17 cellular contexts compared by ENCODE assay signal in genomic region chr13:32804673-32805260, GRCh38.
DNase-seq lines count a peak whose midpoint lies in the region; ATAC-seq and TF ChIP-seq lines count a peak whose summit lies in the region.
"Had no signal": no experiment of that assay in that cellular context is flagged by ENCODE, and none has a peak within 500 bp of the region (broad histone marks: within the 10 kb centered on the region; RNA-seq: fewer than 3 reads in every experiment).

No MANE protein-coding gene starts in this region.

- CTCF ChIA-PET in IMR-90 (lab: Yijun Ruan, JAX), result interaction anchor here (0.6 to 1.2 kb wide), 2 partner anchors 219 to 351 kb away, joined by 3 to 4 read pairs; partner anchors contain the start of gene PDS5B
- CTCF ChIA-PET in WTC11 (lab: Charles Lee), result no interaction called here

- H3K4me3 Mint-ChIP-seq in WTC11, result no peak overlapping the region
- H3K4me3 Mint-ChIP-seq: T-cell had no signal

- no peaks in the 10 kb centered on the region for H3K9me1 ChIP-seq in IMR-90 (ENCODE audit: insufficient read depth, low read length)

- ATAC-seq in IMR-90 (ENCODE audit: low read depth) (peak; percentile 98), WTC11 (peak; percentile 57; the same call in 1 of the 2 replicates), gastroesophageal sphincter (no peak)
- ATAC-seq: Panc1; stimulated activated naive CD8-positive, alpha-beta T cell treated with anti-CD3 and anti-CD28 coated beads, Interleukin-15, Interleukin-2, amounts not matched to agents 100 U/mL and 50 U/mL, for 24 hours; T-cell had no signal

- 0 out of 2 replicates have a peak overlapping the region, but pooled peaks have one; percentile 12 for H3K4me2 ChIP-seq in IMR-90 (ENCODE audit: low read depth, low read length)

- H3K9me3 ChIP-seq in IMR-90 (ENCODE audit: control insufficient read depth, insufficient read depth, low read length), result peaks cover 7% of the 10 kb centered on the region
- H3K9me3 ChIP-seq in uterus, result no peaks in the 10 kb centered on the region
- peaks cover 0 to 11% (median 0%) of the 10 kb centered on the region in 3 donors for H3K9me3 ChIP-seq in gastroesophageal sphincter
- H3K9me3 ChIP-seq: upper lobe of left lung had no signal

- 0 out of 2 replicates have a peak overlapping the region, but pooled peaks have one; percentile 41 for H2BK120ac ChIP-seq in IMR-90 (ENCODE audit: low read depth, low read length)

- TF ChIP-seq EP300 in gastroesophageal sphincter (IDR thresholded peaks at IDR 0.05), result no peak

- H3K9ac ChIP-seq in IMR-90 (ENCODE audit: low read depth, low read length), result no peak overlapping the region

- no peak overlapping the region for H4K91ac ChIP-seq in IMR-90 (ENCODE audit: insufficient read depth, low read depth, low read length)

- H3K9me3 Mint-ChIP-seq in WTC11, result peaks cover 25% of the 10 kb centered on the region
- H3K9me3 Mint-ChIP-seq: T-cell had no signal

- peak overlapping the region; percentile 74 for H2AFZ ChIP-seq in IMR-90 (replicated peaks; ENCODE audit: low read length, poor library complexity)

- no peak for TF ChIP-seq POLR2A in IMR-90 (IDR thresholded peaks at IDR 0.05; ENCODE audit: low read depth, low read length)
- no peak for TF ChIP-seq POLR2A in uterus (IDR thresholded peaks at IDR 0.05)
- TF ChIP-seq POLR2A in gastroesophageal sphincter (IDR thresholded peaks at IDR 0.05), result no peak

- H2BK15ac ChIP-seq in IMR-90 (ENCODE audit: low read depth, low read length), result 0 out of 3 replicates have a peak overlapping the region, but pooled peaks have one; percentile 74

- no peaks in the 10 kb centered on the region for H3K27me3 Mint-ChIP-seq in WTC11 (ENCODE audit: low read depth)
- H3K27me3 Mint-ChIP-seq: progenitor cell of endocrine pancreas had no signal

- H3K18ac ChIP-seq in IMR-90 (ENCODE audit: low read depth, low read length), result no peak overlapping the region

- BruUV-seq in IMR-90 (replicated peaks; lab: Mats Ljungman, UMichigan), result no TSS peak

- peak overlapping the region; percentile 65; the same call in 1 of the 2 replicates for H3K23ac ChIP-seq in IMR-90 (ENCODE audit: low read depth, low read length)

- H3K27ac Mint-ChIP-seq in WTC11, result no peak overlapping the region
- H3K27ac Mint-ChIP-seq: progenitor cell of endocrine pancreas, T-cell had no signal

- H3K36me3 ChIP-seq in IMR-90 (ENCODE audit: control insufficient read depth, insufficient read depth, low read length), result no peaks in the 10 kb centered on the region
- no peaks in the 10 kb centered on the region for H3K36me3 ChIP-seq in uterus
- no peaks in the 10 kb centered on the region for H3K36me3 ChIP-seq in gastroesophageal sphincter
- H3K36me3 ChIP-seq: upper lobe of left lung, WERI-Rb-1 had no signal

- H3K27me3 ChIP-seq in IMR-90 (ENCODE audit: control insufficient read depth, insufficient read depth, low read length), result no peaks in the 10 kb centered on the region
- H3K27me3 ChIP-seq in uterus, result no peaks in the 10 kb centered on the region
- H3K27me3 ChIP-seq in gastroesophageal sphincter, result no peaks in the 10 kb centered on the region
- H3K27me3 ChIP-seq: upper lobe of left lung had no signal

- H3K4me1 Mint-ChIP-seq in WTC11, result 0 out of 2 replicates have a peak, but pooled peaks cover 4% of the 10 kb centered on the region
- H3K4me1 Mint-ChIP-seq: T-cell had no signal

- TF ChIP-seq RAD21 in IMR-90 (IDR thresholded peaks at IDR 0.05; ENCODE audit: low read length), result no peak

- DNase-seq in COR-L47 (lab: John Stamatoyannopoulos, UW) (peak; percentile 54), IMR-90 (peak; percentile 51), WTC11 (ENCODE audit: low spot score) (no peak), fibroblast of the aortic adventitia (ENCODE audit: low read depth) (peak; percentile 26), uterus (no peak), SIG-M5 (lab: John Stamatoyannopoulos, UW) (no peak), NCI-H2107 treated with DMSO at 0.1 percent for 48 hours (lab: John Stamatoyannopoulos, UW; ENCODE audit: unreplicated experiment) (no peak)
- DNase-seq: caudate nucleus; kidney glomerular epithelial cell; MM.1S; stimulated activated naive CD8-positive, alpha-beta T cell treated with anti-CD3 and anti-CD28 coated beads, Interleukin-15, Interleukin-2, amounts not matched to agents 100 U/mL and 50 U/mL, for 24 hours; T-cell; upper lobe of left lung; WERI-Rb-1 had no signal

- peak overlapping the region; percentile 32; the same call in 1 of the 2 replicates for H3K4ac ChIP-seq in IMR-90 (ENCODE audit: low read depth, low read length)

- H3K79me1 ChIP-seq in IMR-90 (ENCODE audit: low read depth in 1 of 2, low read length in 2 of 2), result no peaks in the 10 kb centered on the region

- H3K56ac ChIP-seq in IMR-90 (ENCODE audit: extremely low read depth, insufficient read depth, low read length), result no peak overlapping the region

- no peak overlapping the region for H2AK9ac ChIP-seq in IMR-90 (replicated peaks; ENCODE audit: low read depth, low read length, poor library complexity)

- H3K36me3 Mint-ChIP-seq in WTC11, result no peaks in the 10 kb centered on the region
- H3K36me3 Mint-ChIP-seq: T-cell had no signal

- intact Hi-C loops in IMR-90 (cut with micrococcal nuclease), result no loop called here
- intact Hi-C loops in uterus (cut with DNase I; ENCODE audit: low total_unique reads), result no loop called here

- H2AK5ac ChIP-seq in IMR-90 (ENCODE audit: low read depth, low read length), result no peak overlapping the region

- H3K4me3 ChIP-seq in IMR-90 (ENCODE audit: insufficient read depth, low read depth, low read length) (no peak overlapping the region), fibroblast of the aortic adventitia (ENCODE audit: low read depth, low read length) (no peak overlapping the region), uterus (no peak overlapping the region), gastroesophageal sphincter (no peak overlapping the region)
- H3K4me3 ChIP-seq: upper lobe of left lung had no signal

- no CpG with 5 or more reads among the region's 5 CpGs for WGBS in IMR-90 (ENCODE audit: extremely low coverage in 2 of 2, insufficient read length in 1 of 2), 2 experiments
- WGBS in gastroesophageal sphincter (ENCODE audit: low coverage in 1 of 2), 2 donors, result 20 to 48% methylated on average over 5 of the region's 5 CpGs

- H3K14ac ChIP-seq in IMR-90 (replicated peaks; ENCODE audit: low read depth, low read length), result 0 out of 2 replicates have a peak overlapping the region, but pooled peaks have one; percentile 52

- H2BK20ac ChIP-seq in IMR-90 (ENCODE audit: low read depth, low read length), result 0 out of 2 replicates have a peak overlapping the region, but pooled peaks have one; percentile 27

- H4K8ac ChIP-seq in IMR-90 (ENCODE audit: low read depth in 2 of 2, low read length in 2 of 2), result peak overlapping the region in 1 of 2 experiments; percentile 26; a peak in 1 of 4 replicates

- H3K27ac ChIP-seq in IMR-90 (ENCODE audit: insufficient read depth, low read length), result no peak overlapping the region
- H3K27ac ChIP-seq in uterus, result no peak overlapping the region
- peak overlapping the region in 2 of 4 donors; percentile 21 to 29 for H3K27ac ChIP-seq in gastroesophageal sphincter
- H3K27ac ChIP-seq: upper lobe of left lung, WERI-Rb-1 had no signal

- in situ Hi-C loops in IMR-90 (cut with MboI; ENCODE audit: low sequenced_read_pairs), result no loop called here

- H3K4me1 ChIP-seq in IMR-90 (ENCODE audit: control insufficient read depth, insufficient read depth, low read length) (no peaks in the 10 kb centered on the region), uterus (no peaks in the 10 kb centered on the region), gastroesophageal sphincter (peaks cover 0 to 8% (median 0%) of the 10 kb centered on the region in 3 donors)
- H3K4me1 ChIP-seq: upper lobe of left lung had no signal

- TF ChIP-seq CTCF in IMR-90 (conservative IDR thresholded peaks at IDR 0.05; ENCODE audit: low read depth, low read length) (no peak), WTC11 (IDR thresholded peaks at IDR 0.05) (no peak), fibroblast of the aortic adventitia (IDR thresholded peaks at IDR 0.05; ENCODE audit: insufficient read depth, low read length) (no peak), uterus (IDR thresholded peaks at IDR 0.05) (no peak), gastroesophageal sphincter (IDR thresholded peaks at IDR 0.05) (no peak)

- POLR2A ChIA-PET in IMR-90 (lab: Charles Lee; ENCODE audit: unreplicated experiment) (no interaction called here), WTC11 (lab: Charles Lee) (no interaction called here)

- no peak overlapping the region for H2BK5ac ChIP-seq in IMR-90 (ENCODE audit: low read depth, low read length, poor library complexity, severe bottlenecking)

- dilution Hi-C loops in IMR-90 (cut with HindIII; ENCODE audit: low sequenced_read_pairs, unreplicated experiment), result no loop called here

- H4K20me1 ChIP-seq in IMR-90 (ENCODE audit: insufficient read depth, low read length), result no peaks in the 10 kb centered on the region

- H4K5ac ChIP-seq in IMR-90 (ENCODE audit: low read depth, low read length), result no peak overlapping the region

TF ChIP-seq in IMR-90, 13 proteins besides CTCF, POLR2A, EP300 and RAD21 (continues in another document):
- TF ChIP-seq ELK1 (IDR thresholded peaks at IDR 0.05; ENCODE audit: borderline replicate concordance, low read depth, low read length), result no peak
- no peak for TF ChIP-seq RFX5 (IDR thresholded peaks at IDR 0.05; ENCODE audit: low read depth, low read length)
- TF ChIP-seq NFE2L2 (IDR thresholded peaks at IDR 0.05; ENCODE audit: low read depth, low read length), result no peak

TF ChIP-seq in WTC11, 78 proteins besides CTCF, POLR2A, EP300 and RAD21 (continues in another document):
- no peak for TF ChIP-seq SMAD4 (CRISPR knock-in tag; IDR thresholded peaks at IDR 0.05)
- TF ChIP-seq RORB (CRISPR knock-in tag; IDR thresholded peaks at IDR 0.05), result no peak
- no peak for TF ChIP-seq ELF4 (CRISPR knock-in tag; IDR thresholded peaks at IDR 0.05; ENCODE audit: low read depth)
- TF ChIP-seq IRF1 (CRISPR knock-in tag; IDR thresholded peaks at IDR 0.05), result no peak
- TF ChIP-seq USF2 (CRISPR knock-in tag; IDR thresholded peaks at IDR 0.05), result no peak
- TF ChIP-seq FOXK1 (CRISPR knock-in tag; IDR thresholded peaks at IDR 0.05), result no peak

Comparison
In these comparisons a context has a peak if more than half of its experiments do, and no peak if none do; other contexts are left out.
1. DNase-seq: peak in COR-L47 (single experiment), IMR-90 (single experiment) and fibroblast of the aortic adventitia (single experiment); none in WTC11 (single experiment), uterus (0 of 2), SIG-M5 (single experiment) and NCI-H2107 treated with DMSO at 0.1 percent for 48 hours (single experiment).